Comparison of ENCODE assay signal across 11 cellular contexts in genomic region chr10:69056129-69056528, GRCh38. TPM values are rescaled to one million over a fixed set of nuclear protein-coding genes. Genes with fewer than 3 reads are reported as not detected.
DNase-seq lines count a peak whose midpoint lies in the region; ATAC-seq and TF ChIP-seq lines count a peak whose summit lies in the region.
"Had no signal": no experiment of that assay in that cellular context is flagged by ENCODE, and none has a peak within 500 bp of the region (broad histone marks: within the 10 kb centered on the region; RNA-seq: fewer than 3 reads in every experiment).

No MANE protein-coding gene starts in this region.

- H2AFZ ChIP-seq in PC-3 (ENCODE audit: low read length) = no peak overlapping the region

- H3K27ac ChIP-seq in muscle layer of colon (ENCODE audit: low read depth, low read length) = peak overlapping the region; percentile 10
- H3K27ac ChIP-seq in PC-3 (ENCODE audit: low read length) = no peak overlapping the region
- H3K27ac ChIP-seq: C4-2B had no signal

- no peak overlapping the region for H3K4me3 ChIP-seq in AG10803 (ENCODE audit: low read length)
- H3K4me3 ChIP-seq in muscle layer of colon (ENCODE audit: low read depth in 1 of 2, low read length in 2 of 2) = no peak overlapping the region
- no peak overlapping the region for H3K4me3 ChIP-seq in HAP-1
- no peak overlapping the region for H3K4me3 ChIP-seq in PC-3 (ENCODE audit: low read length)

- no peaks in the 10 kb centered on the region for H3K9me3 Mint-ChIP-seq in activated naive CD8-positive, alpha-beta T cell treated with anti-CD3 and anti-CD28 coated beads, Interleukin-2, amount 50 U/mL, for 24 hours

- H3K36me3 Mint-ChIP-seq in activated naive CD8-positive, alpha-beta T cell treated with anti-CD3 and anti-CD28 coated beads, Interleukin-2, amount 50 U/mL, for 24 hours (ENCODE audit: low read depth) = no peaks in the 10 kb centered on the region

- no peaks in the 10 kb centered on the region for H3K9me2 ChIP-seq in PC-3 (replicated peaks; ENCODE audit: low read length)

- no TSS peak for BruUV-seq in PC-3 (replicated peaks; lab: Mats Ljungman, UMichigan)

- in situ Hi-C loops in HAP-1 (cut with MboI; ENCODE audit: low sequenced_read_pairs) = no loop called here

- peaks cover 68% of the 10 kb centered on the region for H3K4me1 Mint-ChIP-seq in activated naive CD8-positive, alpha-beta T cell treated with anti-CD3 and anti-CD28 coated beads, Interleukin-2, amount 50 U/mL, for 24 hours

- H3K27me3 ChIP-seq in muscle layer of colon (ENCODE audit: control insufficient read depth in 1 of 2, insufficient read depth in 2 of 2, low read length in 2 of 2) = no peaks in the 10 kb centered on the region
- H3K27me3 ChIP-seq in HAP-1 (ENCODE audit: low read depth) = no peaks in the 10 kb centered on the region
- H3K27me3 ChIP-seq in PC-3 (ENCODE audit: low read length) = no peaks in the 10 kb centered on the region

- H3K9ac ChIP-seq in muscle layer of colon (ENCODE audit: low read length) (no peak overlapping the region), PC-3 (ENCODE audit: low read length) (no peak overlapping the region)

- no peaks in the 10 kb centered on the region for H3K9me3 ChIP-seq in muscle layer of colon (ENCODE audit: low read length)
- H3K9me3 ChIP-seq in HAP-1 = no peaks in the 10 kb centered on the region
- no peaks in the 10 kb centered on the region for H3K9me3 ChIP-seq in PC-3 (ENCODE audit: low read length)

- intact Hi-C loops in PC-3 (cut with micrococcal nuclease) = no loop called here

- ATAC-seq in GM21381 (IDR thresholded peaks at IDR 0.05; ENCODE audit: unreplicated experiment) (peak; percentile 34), HG02884 (IDR thresholded peaks at IDR 0.05; ENCODE audit: unreplicated experiment) (no peak), PC-3 (no peak)
- peak; percentile 21 for ATAC-seq in activated naive CD8-positive, alpha-beta T cell treated with anti-CD3 and anti-CD28 coated beads, Interleukin-2, amount 50 U/mL, for 24 hours

- H3K27me3 Mint-ChIP-seq in activated naive CD8-positive, alpha-beta T cell treated with anti-CD3 and anti-CD28 coated beads, Interleukin-2, amount 50 U/mL, for 24 hours = no peaks in the 10 kb centered on the region

- no peaks in the 10 kb centered on the region for H3K79me2 ChIP-seq in PC-3 (ENCODE audit: low read length)

- H3K36me3 ChIP-seq in muscle layer of colon (ENCODE audit: insufficient read depth, low read length) = no peaks in the 10 kb centered on the region
- no peaks in the 10 kb centered on the region for H3K36me3 ChIP-seq in HAP-1 (replicated peaks)
- no peaks in the 10 kb centered on the region for H3K36me3 ChIP-seq in PC-3 (ENCODE audit: low read depth, low read length)

- H4K20me1 ChIP-seq in PC-3 (ENCODE audit: low read length) = no peaks in the 10 kb centered on the region

- no peak overlapping the region for H3K4me2 ChIP-seq in PC-3 (ENCODE audit: low read length)

- no peak for TF ChIP-seq CTCF in AG10803 (conservative IDR thresholded peaks at IDR 0.05; ENCODE audit: low read length)
- TF ChIP-seq CTCF in PC-3 (conservative IDR thresholded peaks at IDR 0.05; ENCODE audit: low read depth, low read length) = no peak

- DNase-seq in AG10803 (ENCODE audit: low read depth) (peak; percentile 11), HAP-1 (ENCODE audit: low spot score in 2 of 2) (no peak), PC-3 (no peak), NCI-H146 (lab: John Stamatoyannopoulos, UW) (no peak)
- DNase-seq in activated naive CD8-positive, alpha-beta T cell treated with anti-CD3 and anti-CD28 coated beads, Interleukin-2, amount 50 U/mL, for 24 hours = no peak
- DNase-seq: cerebellar nuclear complex, NCI-H748 treated with DMSO at 0.1 percent for 48 hours had no signal

- CTCF ChIA-PET in PC-3 (lab: Charles Lee) = no interaction called here

- no peaks in the 10 kb centered on the region for H3F3A ChIP-seq in PC-3 (ENCODE audit: low read length, unreplicated experiment)

- peak overlapping the region; percentile 87 for H3K27ac Mint-ChIP-seq in activated naive CD8-positive, alpha-beta T cell treated with anti-CD3 and anti-CD28 coated beads, Interleukin-2, amount 50 U/mL, for 24 hours

- H3K4me3 Mint-ChIP-seq in activated naive CD8-positive, alpha-beta T cell treated with anti-CD3 and anti-CD28 coated beads, Interleukin-2, amount 50 U/mL, for 24 hours = peak overlapping the region; percentile 32

- POLR2A ChIA-PET in PC-3 (lab: Charles Lee; ENCODE audit: unreplicated experiment) = no interaction called here

- no peaks in the 10 kb centered on the region for H3K4me1 ChIP-seq in muscle layer of colon (ENCODE audit: insufficient read depth, low read length)
- H3K4me1 ChIP-seq in HAP-1 = peaks cover 12% of the 10 kb centered on the region
- peaks cover 12% of the 10 kb centered on the region for H3K4me1 ChIP-seq in PC-3 (ENCODE audit: insufficient read depth, low read length)

RNA-seq across cellular contexts. Expression of gene SRGN, which starts 31.8 kb away (rescaled TPM):
- 346 and 422 TPM in 2 replicates for total RNA-seq in PC-3 (2014; rRNA removed)

Comparison
In these comparisons a context has a peak if more than half of its experiments do, and no peak if none do; other contexts are left out.
1. ATAC-seq: peak in GM21381 (single experiment) and activated naive CD8-positive, alpha-beta T cell treated with anti-CD3 and anti-CD28 coated beads, Interleukin-2, amount 50 U/mL, for 24 hours (single experiment); none in HG02884 (single experiment) and PC-3 (single experiment).